Comparison of ENCODE assay signal across 1 cellular context in genomic region chr5:865771-866170, GRCh38.
TF ChIP-seq lines count a peak whose summit lies in the region.

No MANE protein-coding gene starts in this region.

TF ChIP-seq in GM23338, 12 proteins besides CTCF, POLR2A, EP300 and RAD21:
- TF ChIP-seq POLR2AphosphoS5 (IDR thresholded peaks at IDR 0.05; ENCODE audit: low read depth) (no peak), NANOG (IDR thresholded peaks at IDR 0.05; ENCODE audit: borderline replicate concordance) (no peak), EZH2phosphoT487 (IDR thresholded peaks at IDR 0.05; ENCODE audit: unreplicated experiment) (no peak), REST (IDR thresholded peaks at IDR 0.05; ENCODE audit: unreplicated experiment) (no peak)
TF ChIP-seq in GM23338: peak in this region for 0.
